In genomic region chr14:61662437-61663311, GRCh38 we compare ENCODE assay signal across 2 cellular contexts.
TF ChIP-seq lines count a peak whose summit lies in the region.

No MANE protein-coding gene starts in this region.

TF ChIP-seq in GM23338, 12 proteins besides CTCF, POLR2A, EP300 and RAD21:
- TF ChIP-seq STAT1 (IDR thresholded peaks at IDR 0.05; ENCODE audit: unreplicated experiment) (no peak), ZNF331 (CRISPR knock-in tag; IDR thresholded peaks at IDR 0.05; ENCODE audit: low read depth) (no peak), JUNB (IDR thresholded peaks at IDR 0.05; ENCODE audit: unreplicated experiment) (no peak), CREB1 (CRISPR knock-in tag; IDR thresholded peaks at IDR 0.05; ENCODE audit: low read depth) (no peak), ETS1 (IDR thresholded peaks at IDR 0.05) (no peak)

TF ChIP-seq in endothelial cell of umbilical vein, 7 proteins besides CTCF, POLR2A, EP300 and RAD21:
- TF ChIP-seq EZH2 (IDR thresholded peaks at IDR 0.05; ENCODE audit: borderline replicate concordance, low read depth, low read length, severe bottlenecking) (no peak), MYC (IDR thresholded peaks at IDR 0.05; ENCODE audit: low read depth, low read length) (no peak), JUN (IDR thresholded peaks at IDR 0.05; ENCODE audit: borderline replicate concordance, insufficient read depth, insufficient read length, low read depth) (peak; percentile 21), POLR2AphosphoS5 (IDR thresholded peaks at IDR 0.05; ENCODE audit: insufficient read depth, low read depth, low read length) (no peak), FOS (IDR thresholded peaks at IDR 0.05; ENCODE audit: borderline replicate concordance, insufficient read depth, low read length) (peak; percentile 46), MAX (IDR thresholded peaks at IDR 0.05; ENCODE audit: insufficient read depth, insufficient read length) (no peak)
